Comparison of ENCODE assay signal across 10 cellular contexts in the genomic region with DNA sequence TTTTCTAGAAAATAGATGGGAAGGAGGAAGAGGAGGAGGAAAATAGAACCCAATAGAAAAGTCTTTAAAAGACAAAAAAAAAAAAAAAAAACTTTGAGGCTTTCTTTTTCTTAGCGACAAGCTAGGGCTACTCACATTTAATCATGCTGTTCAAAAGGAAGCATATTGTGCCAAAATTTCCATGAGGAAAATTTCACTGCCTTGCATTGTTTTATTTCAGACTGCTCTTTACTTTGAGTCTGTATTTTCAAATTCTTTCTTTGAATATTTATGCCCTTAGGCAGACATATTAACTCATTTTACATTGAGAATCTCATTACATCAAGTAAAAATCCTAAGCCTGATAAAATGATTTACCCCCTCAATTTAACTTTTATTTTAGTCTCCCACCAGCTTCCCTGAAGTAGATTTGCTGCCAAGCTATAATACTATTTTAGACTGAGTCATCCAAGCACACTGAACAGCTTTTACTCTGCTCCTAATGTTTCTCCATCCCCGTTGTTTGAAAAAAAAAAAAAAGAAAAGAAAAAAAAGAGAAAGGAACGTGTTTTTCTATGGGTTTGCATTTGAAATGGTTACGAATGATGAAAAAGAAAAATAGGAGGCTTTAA.
DNase-seq lines count a peak whose midpoint lies in the region; ATAC-seq and TF ChIP-seq lines count a peak whose summit lies in the region.
"Had no signal": no experiment of that assay in that cellular context is flagged by ENCODE, and none has a peak within 500 bp of the region (broad histone marks: within the 10 kb centered on the region; RNA-seq: fewer than 3 reads in every experiment).

No MANE protein-coding gene starts in this region.

- peak overlapping the region; percentile 75 to 88 for H3K27ac ChIP-seq in uterus
- H3K27ac ChIP-seq: BLaER1 had no signal

- peak; percentile 8 to 12 for ATAC-seq in activated T-cell treated with anti-CD3 and anti-CD28 coated beads, Interleukin-2, amount 50 U/mL, for 72 hours (replicated peaks in 1 of 2)
- no peak for ATAC-seq in memory B cell (ENCODE audit: low read depth)
- no peak for ATAC-seq in HG03354 (IDR thresholded peaks at IDR 0.05; ENCODE audit: poor library complexity, severe bottlenecking, unreplicated experiment)

- H3K4me1 Mint-ChIP-seq in activated T-cell treated with anti-CD3 and anti-CD28 coated beads, Interleukin-2, amount 50 U/mL, for 72 hours (ENCODE audit: low read depth), result peaks cover 60% of the 10 kb centered on the region
- H3K4me1 Mint-ChIP-seq in memory B cell, result peaks cover 16% of the 10 kb centered on the region

- no peak for TF ChIP-seq CTCF in uterus (IDR thresholded peaks at IDR 0.05)

- H3K27me3 Mint-ChIP-seq in activated T-cell treated with anti-CD3 and anti-CD28 coated beads, Interleukin-2, amount 50 U/mL, for 72 hours (ENCODE audit: low read depth), result no peaks in the 10 kb centered on the region
- H3K27me3 Mint-ChIP-seq in memory B cell, result no peaks in the 10 kb centered on the region

- peaks cover 3 to 12% of the 10 kb centered on the region in 2 donors for H3K36me3 Mint-ChIP-seq in activated T-cell treated with anti-CD3 and anti-CD28 coated beads, Interleukin-2, amount 50 U/mL, for 72 hours (ENCODE audit: insufficient read depth in 2 of 2)
- peaks cover 9% of the 10 kb centered on the region for H3K36me3 Mint-ChIP-seq in memory B cell

- H3K27ac Mint-ChIP-seq in activated T-cell treated with anti-CD3 and anti-CD28 coated beads, Interleukin-2, amount 50 U/mL, for 72 hours, result peak overlapping the region; percentile 97
- peak overlapping the region; percentile 38 for H3K27ac Mint-ChIP-seq in memory B cell

- H3K4me3 ChIP-seq in uterus, result no peak overlapping the region
- H3K4me3 ChIP-seq: BLaER1 had no signal

- DNase-seq in activated T-cell treated with anti-CD3 and anti-CD28 coated beads, Interleukin-2, amount 50 U/mL, for 72 hours, result no peak
- no peak for DNase-seq in activated T-cell treated with anti-CD3 and anti-CD28 coated beads, Interleukin-2, amount 50 U/mL, for 1 hour
- DNase-seq in cerebellar cortex (ENCODE audit: low spot score) (peak; percentile 48), memory B cell (ENCODE audit: low spot score in 2 of 2) (no peak), uterus (no peak), iPS-NIHi11 (ENCODE audit: low spot score) (no peak)
- DNase-seq in stimulated activated CD8-positive, alpha-beta memory T cell treated with anti-CD3 and anti-CD28 coated beads, Interleukin-4, amount 100 ng/mL, for 48 hours, result no peak
- DNase-seq: RPMI8226 had no signal

- intact Hi-C loops in uterus (cut with DNase I; ENCODE audit: low total_unique reads), result no loop called here

- no peaks in the 10 kb centered on the region for H3K27me3 ChIP-seq in uterus
- H3K27me3 ChIP-seq: BLaER1 had no signal

- TF ChIP-seq POLR2A in uterus (IDR thresholded peaks at IDR 0.05), result no peak

- no peaks in the 10 kb centered on the region for H3K9me3 Mint-ChIP-seq in activated T-cell treated with anti-CD3 and anti-CD28 coated beads, Interleukin-2, amount 50 U/mL, for 72 hours
- no peaks in the 10 kb centered on the region for H3K9me3 Mint-ChIP-seq in memory B cell

- H3K4me1 ChIP-seq in uterus, result no peaks in the 10 kb centered on the region
- H3K4me1 ChIP-seq: BLaER1 had no signal

- no peaks in the 10 kb centered on the region for H3K9me3 ChIP-seq in uterus
- H3K9me3 ChIP-seq: BLaER1 had no signal

- no peaks in the 10 kb centered on the region for H3K36me3 ChIP-seq in uterus
- H3K36me3 ChIP-seq: BLaER1 had no signal

- peak overlapping the region; percentile 55 to 92 for H3K4me3 Mint-ChIP-seq in activated T-cell treated with anti-CD3 and anti-CD28 coated beads, Interleukin-2, amount 50 U/mL, for 72 hours
- no peak overlapping the region for H3K4me3 Mint-ChIP-seq in memory B cell

Comparison
In these comparisons a context has a peak if more than half of its experiments do, and no peak if none do; other contexts are left out.
1. ATAC-seq: peak in activated T-cell treated with anti-CD3 and anti-CD28 coated beads, Interleukin-2, amount 50 U/mL, for 72 hours (2 of 2); none in memory B cell (single experiment) and HG03354 (single experiment).